8 cellular contexts compared by ENCODE assay signal in genomic region chr4:168832746-168833575, GRCh38.
DNase-seq lines count a peak whose midpoint lies in the region; ATAC-seq and TF ChIP-seq lines count a peak whose summit lies in the region.

No MANE protein-coding gene starts in this region.

- H4K91ac ChIP-seq in neuronal stem cell (ENCODE audit: low read depth, low read length, poor library complexity): no peak overlapping the region

- H3K23ac ChIP-seq in neuronal stem cell (ENCODE audit: low read depth, low read length, poor library complexity): peak overlapping the region; percentile 71

- TF ChIP-seq RAD21 in HCT116 (IDR thresholded peaks at IDR 0.05; ENCODE audit: low read depth): no peak

- H3K4me3 Mint-ChIP-seq in activated T-cell treated with anti-CD3 and anti-CD28 coated beads, Interleukin-2, amount 50 U/mL, for 72 hours: peak overlapping the region; percentile 89 to 92

- H3K4me3 ChIP-seq in HCT116 (replicated peaks in 1 of 2; ENCODE audit: low read depth in 1 of 2, low read length in 2 of 2): peak overlapping the region; percentile 93 to 96
- peak overlapping the region; percentile 91 to 97 for H3K4me3 ChIP-seq in neuronal stem cell (ENCODE audit: low read length in 2 of 2)

- H2AK5ac ChIP-seq in neuronal stem cell (ENCODE audit: low read depth, low read length): peak overlapping the region; percentile 83

- peaks cover 52% of the 10 kb centered on the region for H3K27me3 Mint-ChIP-seq in activated T-cell treated with anti-CD3 and anti-CD28 coated beads, Interleukin-2, amount 50 U/mL, for 72 hours (ENCODE audit: low read depth)

- no TSS peak for BruUV-seq in HCT116 (replicated peaks; lab: Mats Ljungman, UMichigan)

- H2BK5ac ChIP-seq in neuronal stem cell (ENCODE audit: low read length): peak overlapping the region; percentile 99

- no peak overlapping the region for H3K4ac ChIP-seq in neuronal stem cell (ENCODE audit: low read length)

- no peak overlapping the region for H2AFZ ChIP-seq in HCT116 (ENCODE audit: low read depth, low read length, poor library complexity, severe bottlenecking)
- peak overlapping the region; percentile 92 for H2AFZ ChIP-seq in neuronal stem cell (ENCODE audit: low read length)

- CTCF ChIA-PET in HCT116 (lab: Charles Lee): no interaction called here

- no CpG with 5 or more reads among the region's 60 CpGs for WGBS in neuronal stem cell (ENCODE audit: extremely low coverage in 2 of 2, insufficient read length in 2 of 2, insufficient replicate concordance in 1 of 2), 2 donors

- H3K4me1 Mint-ChIP-seq in activated T-cell treated with anti-CD3 and anti-CD28 coated beads, Interleukin-2, amount 50 U/mL, for 72 hours (ENCODE audit: low read depth): peaks cover 22% of the 10 kb centered on the region

- H4K20me1 ChIP-seq in HCT116 (ENCODE audit: insufficient read depth): no peaks in the 10 kb centered on the region

- H3K4me1 ChIP-seq in HCT116 (ENCODE audit: control insufficient read depth in 1 of 2, insufficient read depth in 2 of 2, low read length in 2 of 2): peaks cover 22 to 28% of the 10 kb centered on the region in 2 experiments; a peak in 3 of 4 replicates
- H3K4me1 ChIP-seq in neuronal stem cell (ENCODE audit: control insufficient read depth in 2 of 2, insufficient read depth in 1 of 2, low read depth in 1 of 2, low read length in 2 of 2): peaks cover 7 to 15% of the 10 kb centered on the region in 2 donors

- peak overlapping the region; percentile 67 for H3K27ac ChIP-seq in HCT116 (ENCODE audit: low read depth, low read length)
- H3K27ac ChIP-seq in neuronal stem cell (replicated peaks; ENCODE audit: low read length): peak overlapping the region; percentile 84

- H3K9me3 Mint-ChIP-seq in activated T-cell treated with anti-CD3 and anti-CD28 coated beads, Interleukin-2, amount 50 U/mL, for 72 hours: no peaks in the 10 kb centered on the region

- RAD21 ChIA-PET in HCT116 (lab: Charles Lee; ENCODE audit: low non-redundant PET in 1 of 2, low total read pairs in 2 of 2, uncharacterized antibody in 2 of 2, unreplicated experiment in 2 of 2): no interaction called here

- H2BK12ac ChIP-seq in neuronal stem cell (ENCODE audit: low read length): no peak overlapping the region

- H3K9me2 ChIP-seq in HCT116 (ENCODE audit: insufficient read depth): no peaks in the 10 kb centered on the region

- POLR2A ChIA-PET in HCT116 (lab: Charles Lee): interaction anchor here (0.8 to 2.5 kb wide), 6 partner anchors 8 to 199 kb away, joined by 3 to 27 read pairs (median 3); no protein-coding TSS in a partner anchor

- H3K36me3 Mint-ChIP-seq in activated T-cell treated with anti-CD3 and anti-CD28 coated beads, Interleukin-2, amount 50 U/mL, for 72 hours (ENCODE audit: insufficient read depth in 2 of 2): peaks cover 0 to under 1% of the 10 kb centered on the region in 2 donors

- ATAC-seq in HCT116: peak; percentile 5; the same call in 1 of the 2 replicates
- ATAC-seq in activated T-cell treated with anti-CD3 and anti-CD28 coated beads, Interleukin-2, amount 50 U/mL, for 72 hours (replicated peaks in 1 of 2): peak; percentile 7 to 12

- peaks cover 61% of the 10 kb centered on the region for H3K79me2 ChIP-seq in HCT116 (ENCODE audit: insufficient read depth, low read length)

- no peaks in the 10 kb centered on the region for H3K9me3 ChIP-seq in HCT116 (ENCODE audit: control insufficient read depth in 1 of 2, insufficient read depth in 1 of 2, low read depth in 1 of 2, low read length in 2 of 2)
- no peaks in the 10 kb centered on the region for H3K9me3 ChIP-seq in neuronal stem cell (replicated peaks in 1 of 2; ENCODE audit: control insufficient read depth in 2 of 2, insufficient read depth in 1 of 2, low read depth in 1 of 2, low read length in 2 of 2)

- peak overlapping the region; percentile 93 for H2BK15ac ChIP-seq in neuronal stem cell (ENCODE audit: low read length)

- in situ Hi-C loops in KBM-7 (cut with MboI; ENCODE audit: low pct_unique_long_range_greater_than_20kb, low sequenced_read_pairs): no loop called here

- no peak overlapping the region for H4K8ac ChIP-seq in neuronal stem cell (ENCODE audit: low read depth, low read length)

- peak overlapping the region; percentile 90 for H2BK120ac ChIP-seq in neuronal stem cell (ENCODE audit: low read depth, low read length)

- intact Hi-C loops in HCT116 (cut with micrococcal nuclease): loop anchor here (5.0 kb wide), 1 partner anchor 246 kb away; no protein-coding TSS in a partner anchor

- H3K36me3 ChIP-seq in HCT116 (ENCODE audit: control insufficient read depth in 1 of 2, insufficient read depth in 2 of 2, low read length in 2 of 2) (no peaks in the 10 kb centered on the region), neuronal stem cell (replicated peaks in 1 of 2; ENCODE audit: control insufficient read depth in 2 of 2, insufficient read depth in 2 of 2, low read length in 2 of 2) (peaks cover 5 to 30% of the 10 kb centered on the region in 2 donors)

- peak overlapping the region; percentile 99 for H3K18ac ChIP-seq in neuronal stem cell (ENCODE audit: low read length)

- no peak overlapping the region for H3K27ac Mint-ChIP-seq in activated T-cell treated with anti-CD3 and anti-CD28 coated beads, Interleukin-2, amount 50 U/mL, for 72 hours

- DNase-seq in AG08396 (ENCODE audit: low spot score): peak; percentile 42
- DNase-seq in HCT116 (ENCODE audit: low read depth, low spot score): no peak
- DNase-seq in activated T-cell treated with anti-CD3 and anti-CD28 coated beads, Interleukin-2, amount 50 U/mL, for 72 hours: peak in 1 of 2 donors; percentile 12
- peak; percentile 54 for DNase-seq in glomerular visceral epithelial cell (ENCODE audit: extremely low spot score)
- no peak for DNase-seq in neuronal stem cell (ENCODE audit: low spot score)
- no peak for DNase-seq in stimulated activated CD4-positive, alpha-beta T cell treated with anti-CD3 and anti-CD28 coated beads, Interleukin-4, amount 100 ng/mL, for 1 hour
- no peak for DNase-seq in NCI-H146 treated with DMSO at 0.1 percent for 48 hours (lab: John Stamatoyannopoulos, UW; ENCODE audit: unreplicated experiment)
- DNase-seq in KBM-7: no peak

- H3K79me1 ChIP-seq in neuronal stem cell (ENCODE audit: low read depth, low read length): peaks cover 4% of the 10 kb centered on the region

- peak overlapping the region; percentile 88 for H3K9ac ChIP-seq in HCT116 (ENCODE audit: low read length)
- peak overlapping the region; percentile 99 for H3K9ac ChIP-seq in neuronal stem cell (ENCODE audit: low read depth, low read length, poor library complexity)

- H3K4me2 ChIP-seq in HCT116 (ENCODE audit: low read length) (peak overlapping the region; percentile 94), neuronal stem cell (ENCODE audit: insufficient read depth, low read length, poor library complexity, severe bottlenecking) (peak overlapping the region; percentile 83)

- peak overlapping the region; percentile 50 for H3K14ac ChIP-seq in neuronal stem cell (ENCODE audit: low read length)

- no peak for TF ChIP-seq CTCF in HCT116 (IDR thresholded peaks at IDR 0.05 in 2 of 3, conservative IDR thresholded peaks at IDR 0.05 in 1 of 3; ENCODE audit: borderline replicate concordance in 1 of 3, insufficient read depth in 1 of 3, low read depth in 2 of 3, low read length in 2 of 3)

- H3K27me3 ChIP-seq in HCT116 (ENCODE audit: insufficient read depth, low read length) (no peaks in the 10 kb centered on the region), neuronal stem cell (ENCODE audit: control insufficient read depth in 3 of 3, insufficient read depth in 3 of 3, low read depth in 1 of 3, low read length in 3 of 3) (no peaks in the 10 kb centered on the region)

- no peak for TF ChIP-seq POLR2A in HCT116 (IDR thresholded peaks at IDR 0.05; ENCODE audit: borderline replicate concordance, extremely low read depth, insufficient read depth, insufficient read length)

TF ChIP-seq in HCT116, 20 proteins besides CTCF, POLR2A, EP300 and RAD21:
- no peak for TF ChIP-seq YY1 (IDR thresholded peaks at IDR 0.05; ENCODE audit: extremely low read depth, insufficient replicate concordance, low read depth, low read length)
- TF ChIP-seq ZBTB33 (IDR thresholded peaks at IDR 0.05; ENCODE audit: extremely low read depth, insufficient replicate concordance, low read length): no peak
- no peak for TF ChIP-seq SIN3A (IDR thresholded peaks at IDR 0.05; ENCODE audit: low read depth)
- no peak for TF ChIP-seq ZNF274 (IDR thresholded peaks at IDR 0.05; ENCODE audit: low read depth, low read length)
- no peak for TF ChIP-seq CBX3 (IDR thresholded peaks at IDR 0.05; ENCODE audit: low read depth)

Comparison
In these comparisons a context has a peak if more than half of its experiments do, and no peak if none do; other contexts are left out.
1. DNase-seq: peak in AG08396 (single experiment) and glomerular visceral epithelial cell (single experiment); none in HCT116 (single experiment), neuronal stem cell (single experiment), stimulated activated CD4-positive, alpha-beta T cell treated with anti-CD3 and anti-CD28 coated beads, Interleukin-4, amount 100 ng/mL, for 1 hour (single experiment), NCI-H146 treated with DMSO at 0.1 percent for 48 hours (single experiment) and KBM-7 (single experiment).